ENCODE assay signal across 1 cellular context in the genomic region with DNA sequence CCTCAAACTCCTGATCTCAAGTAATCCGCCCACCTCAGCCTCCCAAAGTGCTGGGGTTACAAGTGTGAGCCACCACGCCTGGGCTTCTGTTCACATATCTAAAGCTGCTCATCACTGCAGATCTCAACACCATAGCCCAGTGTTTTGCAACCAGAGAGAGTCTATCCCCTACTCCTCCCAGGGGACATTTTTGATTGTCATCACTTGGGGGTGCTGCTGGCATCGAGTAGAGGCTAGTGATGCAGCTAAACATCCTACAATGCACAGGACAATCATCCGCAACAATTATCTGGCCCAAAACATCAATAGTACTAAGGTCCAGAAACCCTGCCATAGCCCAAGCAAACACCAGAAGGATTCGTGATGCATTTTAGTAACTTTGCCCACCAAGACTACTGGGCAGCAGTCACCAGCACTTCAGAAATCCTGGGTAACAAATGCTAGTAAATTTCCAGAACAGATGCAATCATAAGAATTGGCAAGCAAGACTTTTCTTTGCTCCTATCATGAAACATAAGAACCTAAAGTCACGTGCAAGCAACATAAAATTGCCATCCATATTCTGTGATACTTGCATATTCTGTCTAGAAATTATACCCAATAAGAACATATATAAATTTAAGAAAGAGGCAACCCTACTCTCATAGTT.
TF ChIP-seq lines count a peak whose summit lies in the region.

No MANE protein-coding gene starts in this region.

TF ChIP-seq in WTC11, 78 proteins besides CTCF, POLR2A, EP300 and RAD21 (continued from another document):
- TF ChIP-seq, protein P1, sequence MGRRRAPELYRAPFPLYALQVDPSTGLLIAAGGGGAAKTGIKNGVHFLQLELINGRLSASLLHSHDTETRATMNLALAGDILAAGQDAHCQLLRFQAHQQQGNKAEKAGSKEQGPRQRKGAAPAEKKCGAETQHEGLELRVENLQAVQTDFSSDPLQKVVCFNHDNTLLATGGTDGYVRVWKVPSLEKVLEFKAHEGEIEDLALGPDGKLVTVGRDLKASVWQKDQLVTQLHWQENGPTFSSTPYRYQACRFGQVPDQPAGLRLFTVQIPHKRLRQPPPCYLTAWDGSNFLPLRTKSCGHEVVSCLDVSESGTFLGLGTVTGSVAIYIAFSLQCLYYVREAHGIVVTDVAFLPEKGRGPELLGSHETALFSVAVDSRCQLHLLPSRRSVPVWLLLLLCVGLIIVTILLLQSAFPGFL (CRISPR knock-in tag; IDR thresholded peaks at IDR 0.05; ENCODE audit: borderline replicate concordance) = no peak
- TF ChIP-seq KAT7 (CRISPR knock-in tag; IDR thresholded peaks at IDR 0.05; ENCODE audit: borderline replicate concordance) (no peak), ATF1 (CRISPR knock-in tag; IDR thresholded peaks at IDR 0.05) (no peak), GABPB1 (CRISPR knock-in tag; IDR thresholded peaks at IDR 0.05) (no peak), HMGA2 (CRISPR knock-in tag; IDR thresholded peaks at IDR 0.05) (no peak)
